30 cellular contexts compared by ENCODE assay signal in the genomic region with DNA sequence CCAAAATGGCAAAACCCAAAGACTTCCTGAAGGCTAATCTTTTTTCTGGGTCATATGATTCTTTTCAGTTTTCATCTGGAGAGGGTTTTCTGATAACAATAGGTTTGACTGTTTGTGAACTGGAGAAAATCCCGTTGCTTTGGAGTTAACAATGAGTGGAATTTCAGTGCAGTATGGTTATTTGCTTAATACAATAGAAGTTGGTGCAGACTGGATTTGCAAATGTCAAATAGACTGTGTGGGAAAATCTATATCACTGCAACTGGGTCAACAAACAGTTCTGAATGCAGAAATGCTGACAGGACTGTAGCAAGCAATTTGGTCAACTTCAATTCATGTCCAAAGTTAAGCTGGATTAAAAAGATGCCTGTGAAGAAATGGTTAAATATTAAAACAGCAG.
"Had no signal": no experiment of that assay in that cellular context is flagged by ENCODE, and none has a peak within 500 bp of the region (broad histone marks: within the 10 kb centered on the region; RNA-seq: fewer than 3 reads in every experiment).

No MANE protein-coding gene starts in this region.

- H3K9me3 Mint-ChIP-seq: activated CD4-positive, alpha-beta memory T cell treated with anti-CD3 and anti-CD28 coated beads for 36 hours; activated CD4-positive, alpha-beta T cell treated with anti-CD3 and anti-CD28 coated beads, Interleukin-2, amount 10 ng/mL, durations not matched to agents 24 days and 14 days; activated T-cell treated with anti-CD3 and anti-CD28 coated beads, Interleukin-2, amount 50 U/mL, for 24 hours; activated T-helper 2 cell treated with anti-CD3 and anti-CD28 coated beads, Interferon-gamma antibody, Interleukin-2, Interleukin-4, amounts not matched to agents 10 μg/mL and 5 μg/mL and 100 μg/mL, durations not matched to agents 14 hours and 24 hours and 36 hours; T-helper 1 cell treated with Interleukin-12 subunit alpha and Interleukin-12 subunit beta and Interleukin-4 antibody, amounts not matched to agents 30 μg/mL and 1 μg/mL, for 36 hours had no signal

- H3K4me3 Mint-ChIP-seq: activated CD4-positive, alpha-beta memory T cell treated with anti-CD3 and anti-CD28 coated beads for 36 hours; activated CD4-positive, alpha-beta T cell treated with anti-CD3 and anti-CD28 coated beads, Interleukin-2, amount 10 ng/mL, durations not matched to agents 24 days and 14 days; activated naive CD8-positive, alpha-beta T cell; activated T-cell treated with anti-CD3 and anti-CD28 coated beads, Interleukin-2, amount 50 U/mL, for 24 hours; effector memory CD8-positive, alpha-beta T cell; natural killer cell; T-helper 1 cell treated with Interleukin-12 subunit alpha and Interleukin-12 subunit beta and Interleukin-4 antibody, amounts not matched to agents 30 μg/mL and 1 μg/mL, for 36 hours had no signal

- H3K27ac ChIP-seq: brain microvascular endothelial cell, coronary artery, esophagus muscularis mucosa, left lung, ovary, psoas muscle, spleen, tibial nerve, WERI-Rb-1 had no signal

- H3K27ac Mint-ChIP-seq: activated CD4-positive, alpha-beta memory T cell treated with anti-CD3 and anti-CD28 coated beads for 36 hours; activated CD4-positive, alpha-beta T cell treated with anti-CD3 and anti-CD28 coated beads, Interleukin-2, amount 10 ng/mL, durations not matched to agents 24 days and 14 days; activated naive CD8-positive, alpha-beta T cell; activated T-cell treated with anti-CD3 and anti-CD28 coated beads, Interleukin-2, amount 50 U/mL, for 24 hours; activated T-helper 2 cell treated with anti-CD3 and anti-CD28 coated beads, Interferon-gamma antibody, Interleukin-2, Interleukin-4, amounts not matched to agents 10 μg/mL and 5 μg/mL and 100 μg/mL, durations not matched to agents 14 hours and 24 hours and 36 hours; effector memory CD8-positive, alpha-beta T cell; natural killer cell; T-helper 1 cell treated with Interleukin-12 subunit alpha and Interleukin-12 subunit beta and Interleukin-4 antibody, amounts not matched to agents 30 μg/mL and 1 μg/mL, for 36 hours had no signal

- H3K27me3 ChIP-seq: brain microvascular endothelial cell, esophagus muscularis mucosa, left lung, ovary, spleen, tibial nerve had no signal

- H3K27me3 Mint-ChIP-seq: activated CD4-positive, alpha-beta T cell treated with anti-CD3 and anti-CD28 coated beads, Interleukin-2, amount 10 ng/mL, durations not matched to agents 24 days and 14 days; activated naive CD8-positive, alpha-beta T cell; activated T-cell treated with anti-CD3 and anti-CD28 coated beads, Interleukin-2, amount 50 U/mL, for 24 hours; effector memory CD8-positive, alpha-beta T cell had no signal

- DNase-seq: activated CD4-positive, alpha-beta memory T cell treated with anti-CD3 and anti-CD28 coated beads for 36 hours; activated CD4-positive, alpha-beta T cell treated with anti-CD3 and anti-CD28 coated beads, Interleukin-2, amount 10 ng/mL, durations not matched to agents 24 days and 14 days; activated CD4-positive, CD25-positive, alpha-beta regulatory T cell treated with anti-CD3 and anti-CD28 coated beads, Interleukin-2, amount 50 U/mL, for 72 hours; activated CD8-positive, alpha-beta memory T cell treated with anti-CD3 and anti-CD28 coated beads, Interleukin-2, amount 50 U/mL, for 48 hours; activated naive CD4-positive, alpha-beta T cell; activated T-cell treated with anti-CD3 and anti-CD28 coated beads, Interleukin-2, amount 50 U/mL, for 24 hours; anterior cingulate cortex; brain microvascular endothelial cell; effector memory CD8-positive, alpha-beta T cell; left lung; mesendoderm; natural killer cell; ovary; psoas muscle; right cardiac atrium; spleen; stimulated activated naive CD4-positive, alpha-beta T cell treated with Interleukin-2 at 50 U/mL for 16 hours; SW 1271; T-helper 9 cell; WERI-Rb-1 had no signal

- H3K4me3 ChIP-seq: coronary artery, esophagus muscularis mucosa, left lung, lung, ovary, psoas muscle, spleen, tibial nerve had no signal

- H3K36me3 ChIP-seq: brain microvascular endothelial cell, esophagus muscularis mucosa, left lung, ovary, spleen, tibial nerve, WERI-Rb-1 had no signal

- H3K36me3 Mint-ChIP-seq: activated CD4-positive, alpha-beta memory T cell treated with anti-CD3 and anti-CD28 coated beads for 36 hours; activated naive CD8-positive, alpha-beta T cell had no signal

- FAIRE-seq: frontal cortex, islet of Langerhans, TTC549 had no signal

- H3K4me1 Mint-ChIP-seq: activated CD4-positive, alpha-beta T cell treated with anti-CD3 and anti-CD28 coated beads, Interleukin-2, amount 10 ng/mL, durations not matched to agents 24 days and 14 days; natural killer cell had no signal

- ATAC-seq: effector memory CD8-positive, alpha-beta T cell; left lung; natural killer cell; psoas muscle; right cardiac atrium had no signal

- H3K9me3 ChIP-seq: esophagus muscularis mucosa, ovary, psoas muscle had no signal

- H3K4me1 ChIP-seq: left lung, psoas muscle, spleen, tibial nerve had no signal
